ENCODE assay signal across 8 cellular contexts in genomic region chr10:73997479-73997805, GRCh38. TPM values are rescaled to one million over a fixed set of nuclear protein-coding genes. Genes with fewer than 3 reads are reported as not detected.
DNase-seq lines count a peak whose midpoint lies in the region; ATAC-seq and TF ChIP-seq lines count a peak whose summit lies in the region.

No MANE protein-coding gene starts in this region.

- DNase-seq in NCI-H2081 treated with DMSO at 0.1 percent for 48 hours (lab: John Stamatoyannopoulos, UW) (peak; percentile 19), NCI-H2081 (lab: John Stamatoyannopoulos, UW) (no peak), HAP-1 (ENCODE audit: low spot score in 2 of 2) (no peak), MG63 (no peak), left ventricle myocardium inferior (no peak), epidermal melanocyte (ENCODE audit: insufficient read length, low spot score) (no peak)
- DNase-seq in activated CD8-positive, alpha-beta T cell treated with anti-CD3 and anti-CD28 coated beads for 36 hours, result peak; percentile 87

- H3K27me3 ChIP-seq in HAP-1 (ENCODE audit: low read depth) (no peaks in the 10 kb centered on the region), MG63 (no peaks in the 10 kb centered on the region), left ventricle myocardium inferior (ENCODE audit: low read depth) (no peaks in the 10 kb centered on the region), skeletal muscle satellite cell (ENCODE audit: control insufficient read depth, insufficient read depth, low read length) (no peaks in the 10 kb centered on the region)

- H3K4me3 ChIP-seq in HAP-1 (peak overlapping the region; percentile 93), MG63 (peak overlapping the region; percentile 96), left ventricle myocardium inferior (peak overlapping the region; percentile 99), skeletal muscle satellite cell (ENCODE audit: low read length) (peak overlapping the region; percentile 74)

- no peak for TF ChIP-seq CTCF in activated CD8-positive, alpha-beta T cell treated with anti-CD3 and anti-CD28 coated beads for 36 hours (IDR thresholded peaks at IDR 0.05)
- no peak for TF ChIP-seq CTCF in left ventricle myocardium inferior (IDR thresholded peaks at IDR 0.05; ENCODE audit: borderline replicate concordance)

- POLR2A ChIA-PET in activated CD8-positive, alpha-beta T cell treated with anti-CD3 and anti-CD28 coated beads for 36 hours (lab: Charles Lee), result no interaction called here

- H3K36me3 ChIP-seq in HAP-1 (replicated peaks), result peaks cover 18% of the 10 kb centered on the region
- H3K36me3 ChIP-seq in MG63, result peaks cover 35% of the 10 kb centered on the region
- no peaks in the 10 kb centered on the region for H3K36me3 ChIP-seq in left ventricle myocardium inferior
- H3K36me3 ChIP-seq in skeletal muscle satellite cell (ENCODE audit: insufficient read depth, low read length), result peaks cover 19% of the 10 kb centered on the region

- peak overlapping the region; percentile 98 for H3K27ac Mint-ChIP-seq in activated CD8-positive, alpha-beta T cell treated with anti-CD3 and anti-CD28 coated beads for 36 hours

- peaks cover 32% of the 10 kb centered on the region for H3K4me1 ChIP-seq in HAP-1
- H3K4me1 ChIP-seq in left ventricle myocardium inferior, result peaks cover 49% of the 10 kb centered on the region
- peaks cover 31% of the 10 kb centered on the region for H3K4me1 ChIP-seq in skeletal muscle satellite cell (ENCODE audit: control insufficient read depth, insufficient read depth, low read length)

- intact Hi-C loops in activated CD8-positive, alpha-beta T cell treated with anti-CD3 and anti-CD28 coated beads for 36 hours (cut with micrococcal nuclease), result loop anchor here (5.0 kb wide), 1 partner anchor 80 kb away; no protein-coding TSS in a partner anchor
- intact Hi-C loops in left ventricle myocardium inferior (cut with micrococcal nuclease), result no loop called here

- no peaks in the 10 kb centered on the region for H3K27me3 Mint-ChIP-seq in activated CD8-positive, alpha-beta T cell treated with anti-CD3 and anti-CD28 coated beads for 36 hours

- peaks cover 27% of the 10 kb centered on the region for H3K4me1 Mint-ChIP-seq in activated CD8-positive, alpha-beta T cell treated with anti-CD3 and anti-CD28 coated beads for 36 hours (ENCODE audit: low read depth)

- peak overlapping the region; percentile 95 for H3K27ac ChIP-seq in left ventricle myocardium inferior (replicated peaks)

- H3K9ac ChIP-seq in skeletal muscle satellite cell (ENCODE audit: low read depth, low read length), result peak overlapping the region; percentile 42

- H3K9me3 ChIP-seq in HAP-1, result no peaks in the 10 kb centered on the region
- no peaks in the 10 kb centered on the region for H3K9me3 ChIP-seq in MG63
- H3K9me3 ChIP-seq in left ventricle myocardium inferior (replicated peaks), result no peaks in the 10 kb centered on the region
- no peaks in the 10 kb centered on the region for H3K9me3 ChIP-seq in skeletal muscle satellite cell (replicated peaks; ENCODE audit: low read length)

- H3K36me3 Mint-ChIP-seq in activated CD8-positive, alpha-beta T cell treated with anti-CD3 and anti-CD28 coated beads for 36 hours (ENCODE audit: low read depth), result no peaks in the 10 kb centered on the region

- H3K9me3 Mint-ChIP-seq in activated CD8-positive, alpha-beta T cell treated with anti-CD3 and anti-CD28 coated beads for 36 hours, result no peaks in the 10 kb centered on the region

- CTCF ChIA-PET in activated CD8-positive, alpha-beta T cell treated with anti-CD3 and anti-CD28 coated beads for 36 hours (lab: Charles Lee), result interaction anchor here (1.1 to 2.0 kb wide), 3 partner anchors 15 to 59 kb away, joined by 3 to 7 read pairs (median 4); no protein-coding TSS in a partner anchor

- peak; percentile 79 for ATAC-seq in activated CD8-positive, alpha-beta T cell treated with anti-CD3 and anti-CD28 coated beads for 36 hours

- peak overlapping the region; percentile 92 for H3K4me3 Mint-ChIP-seq in activated CD8-positive, alpha-beta T cell treated with anti-CD3 and anti-CD28 coated beads for 36 hours

- in situ Hi-C loops in HAP-1 (cut with MboI; ENCODE audit: low sequenced_read_pairs), result no loop called here

- peak overlapping the region; percentile 83 for H3K4me2 ChIP-seq in skeletal muscle satellite cell (ENCODE audit: low read length)

RNA-seq across cellular contexts. Expression of gene VCL, which starts 0.5 kb away (rescaled TPM):
- total RNA-seq in MG63 (2014; rRNA removed; shearing (Covaris generic); ENCODE audit: low replicate concordance), result 109 and 112 TPM in 2 replicates
- 10 to 100 TPM; 16.9 to 17.7 TPM for total RNA-seq in activated CD8-positive, alpha-beta T cell treated with anti-CD3 and anti-CD28 coated beads for 36 hours
- total RNA-seq in left ventricle myocardium inferior, result 227 TPM
- total RNA-seq in skeletal muscle satellite cell (2012; rRNA removed), result 116 and 137 TPM in 2 replicates

Comparison
In these comparisons a context has a peak if more than half of its experiments do, and no peak if none do; other contexts are left out.
1. DNase-seq: peak in NCI-H2081 treated with DMSO at 0.1 percent for 48 hours (single experiment) and activated CD8-positive, alpha-beta T cell treated with anti-CD3 and anti-CD28 coated beads for 36 hours (single experiment); none in NCI-H2081 (0 of 2), HAP-1 (0 of 2), MG63 (single experiment), left ventricle myocardium inferior (single experiment) and epidermal melanocyte (single experiment).
2. Peak in every context shown above with its lines, with median percentiles within 50 percentile points of each other: H3K4me3 ChIP-seq.